25 cellular contexts compared by ENCODE assay signal in the genomic region with DNA sequence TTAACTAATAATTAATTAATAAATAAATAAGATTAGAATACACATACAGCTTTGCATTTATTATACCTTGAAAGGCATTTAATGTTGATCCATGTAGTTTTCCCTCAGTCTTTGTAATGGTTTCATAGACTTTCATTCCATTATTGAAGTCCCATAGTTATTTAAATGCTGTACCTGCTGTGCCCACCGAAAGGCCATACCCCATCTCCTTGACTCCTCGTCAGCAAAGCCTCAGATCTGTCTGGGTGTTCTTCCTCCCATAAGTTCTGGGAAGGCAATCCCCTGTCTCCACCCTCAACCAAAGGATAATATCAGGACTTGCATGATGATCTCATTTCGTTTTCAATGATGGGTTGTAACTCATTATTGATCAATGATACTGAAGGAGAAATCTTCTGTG. TPM values are rescaled to one million over a fixed set of nuclear protein-coding genes. Genes with fewer than 3 reads are reported as not detected.
"Had no signal": no experiment of that assay in that cellular context is flagged by ENCODE, and none has a peak within 500 bp of the region (broad histone marks: within the 10 kb centered on the region; RNA-seq: fewer than 3 reads in every experiment).

No MANE protein-coding gene starts in this region.

- H3K4me3 ChIP-seq: pancreas, prostate gland, right lobe of liver, sigmoid colon, stomach, thoracic aorta, thyroid gland, tibial nerve, upper lobe of left lung had no signal

- H3K36me3 ChIP-seq: neutrophil, pancreas, prostate gland, right lobe of liver, sigmoid colon, stomach, thoracic aorta, thyroid gland, tibial nerve, upper lobe of left lung had no signal

- H3K27ac ChIP-seq: neutrophil, pancreas, prostate gland, right lobe of liver, sigmoid colon, stomach, thoracic aorta, thyroid gland, tibial nerve, upper lobe of left lung had no signal

- H3K4me1 ChIP-seq: pancreas, prostate gland, right lobe of liver, tibial nerve, upper lobe of left lung had no signal

- DNase-seq: naive thymus-derived CD8-positive, alpha-beta T cell; nephron progenitor cell; nucleus accumbens; pancreas; right cardiac atrium; right lobe of liver; sigmoid colon; small intestine; stimulated activated CD4-positive, alpha-beta T cell treated with anti-CD3 and anti-CD28 coated beads, Interleukin-15, amount 100 ng/mL, for 24 hours; stimulated activated CD4-positive, alpha-beta T cell treated with anti-CD3 and anti-CD28 coated beads, Interleukin-2, amount 100 ng/mL, for 24 hours; stimulated activated CD4-positive, alpha-beta T cell treated with anti-CD3 and anti-CD28 coated beads, Interleukin-2, amount 100 ng/mL, for 48 hours; stimulated activated CD4-positive, alpha-beta T cell treated with anti-CD3 and anti-CD28 coated beads, Interleukin-4, amount 100 ng/mL, for 24 hours; stimulated activated naive B cell treated with anti-CD40 and anti-IgM and Interleukin-4, amounts not matched to agents 10 μg/mL and 1 μg/mL and 100 μg/mL, for 72 hours; stimulated activated naive CD4-positive, alpha-beta T cell treated with Interleukin-2 at 50 U/mL for 16 hours; stomach; thyroid gland; trophoblast cell; upper lobe of left lung had no signal

- H3K9me3 ChIP-seq: neutrophil, pancreas, prostate gland, right lobe of liver, sigmoid colon, stomach, thoracic aorta, thyroid gland, tibial nerve, upper lobe of left lung had no signal

- H3K27me3 ChIP-seq: neutrophil, pancreas, right lobe of liver, sigmoid colon, stomach, thyroid gland, tibial nerve, upper lobe of left lung had no signal

- FAIRE-seq: pancreas, small intestine, urothelium cell line had no signal

- ATAC-seq: naive thymus-derived CD8-positive, alpha-beta T cell; natural killer cell treated with Interleukin-12 subunit alpha and Interleukin-12 subunit beta and Interleukin-15 and Interleukin-18, amount 100 ng/mL, for 72 hours; pancreas; right cardiac atrium; right lobe of liver; stimulated activated effector memory CD8-positive, alpha-beta T cell treated with anti-CD3 and anti-CD28 coated beads, Interleukin-12 subunit alpha, Interleukin-12 subunit beta, amount 100 ng/mL, for 72 hours; stimulated activated naive B cell treated with anti-CD40 and anti-IgM and Interleukin-4, amounts not matched to agents 10 μg/mL and 1 μg/mL and 100 μg/mL, for 72 hours had no signal

RNA-seq across cellular contexts. Expression of gene CCN1, which starts 17.1 kb away (rescaled TPM):
- total RNA-seq: naive thymus-derived CD8-positive, alpha-beta T cell; natural killer cell treated with Interleukin-12 subunit alpha and Interleukin-12 subunit beta and Interleukin-15 and Interleukin-18, amount 100 ng/mL, for 72 hours had no signal
- polyA plus RNA-seq: naive thymus-derived CD8-positive, alpha-beta T cell had no signal
